14 cellular contexts compared by ENCODE assay signal in the genomic region with DNA sequence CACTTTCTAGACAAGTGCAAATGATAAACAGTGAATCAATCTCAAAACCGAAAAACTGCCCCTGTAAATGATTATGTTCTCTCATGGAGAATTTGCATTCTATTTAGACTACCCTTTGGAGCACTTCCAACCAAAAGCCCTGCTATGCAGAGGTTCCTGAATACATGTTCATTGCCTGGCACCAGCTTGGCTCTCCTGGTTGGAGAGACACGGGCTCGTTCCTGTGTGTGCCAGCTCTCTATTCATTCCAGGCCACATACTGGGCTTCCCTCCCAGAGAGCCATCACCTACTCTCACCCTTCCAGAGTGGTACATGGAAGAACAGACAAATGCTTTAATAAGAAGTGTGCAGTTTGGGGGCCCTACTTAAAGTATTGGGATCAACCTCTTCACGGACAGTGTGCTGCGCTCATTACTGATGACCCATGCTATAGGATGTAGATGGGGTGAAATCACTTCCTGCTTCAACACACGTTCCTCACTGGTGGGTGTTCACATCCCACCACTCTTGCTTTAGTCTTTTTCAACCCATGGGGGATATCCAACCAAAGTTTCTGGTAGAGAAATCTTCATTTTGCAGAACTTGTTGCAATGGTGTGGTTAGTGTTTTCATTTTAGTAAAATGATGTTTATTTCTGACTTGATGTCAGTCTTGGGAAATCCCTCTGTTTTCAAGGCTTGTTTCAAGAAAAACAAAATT. TPM values are rescaled to one million over a fixed set of nuclear protein-coding genes. Genes with fewer than 3 reads are reported as not detected.
A peak's percentile ranks its signal among the peaks of the same experiment; 100 is the strongest.
DNase-seq lines count a peak whose midpoint lies in the region; ATAC-seq, FAIRE-seq and TF ChIP-seq lines count a peak whose summit lies in the region.
"Had no signal": no experiment of that assay in that cellular context is flagged by ENCODE, and none has a peak within 500 bp of the region (broad histone marks: within the 10 kb centered on the region; RNA-seq: fewer than 3 reads in every experiment).

No MANE protein-coding gene starts in this region.

- H3K4me2 ChIP-seq in mammary epithelial cell (ENCODE audit: insufficient read depth, low read depth, low read length) (peak overlapping the region; percentile 90), keratinocyte (ENCODE audit: control insufficient read depth, extremely low read depth, insufficient read depth, low read depth, low read length) (peak overlapping the region; percentile 93), smooth muscle cell (peak overlapping the region; percentile 89)

- H3K36me3 Mint-ChIP-seq in naive thymus-derived CD8-positive, alpha-beta T cell = no peaks in the 10 kb centered on the region
- H3K36me3 Mint-ChIP-seq: CD4-positive, CD25-positive, alpha-beta regulatory T cell had no signal

- peak overlapping the region; percentile 34 for H3K9ac ChIP-seq in mammary epithelial cell (ENCODE audit: insufficient read depth, low read length)
- peak overlapping the region; percentile 42 for H3K9ac ChIP-seq in keratinocyte (ENCODE audit: control insufficient read depth, extremely low read depth, insufficient read depth, low read length)
- H3K9ac ChIP-seq in smooth muscle cell (ENCODE audit: low read depth) = no peak overlapping the region

- in situ Hi-C loops in mammary epithelial cell (cut with MboI; ENCODE audit: low sequenced_read_pairs in 2 of 2) = loop anchor here in 1 of 2 donors (5.0 kb wide), 1 partner anchor 41 kb away; no protein-coding TSS in a partner anchor

- 27% methylated on average over 6 of the region's 6 CpGs for WGBS in mammary epithelial cell (ENCODE audit: low coverage, missing lambda C conversion rate)
- WGBS in smooth muscle cell (ENCODE audit: low lambda C conversion rate) = 81% methylated on average over 6 of the region's 6 CpGs
- 81 to 90% (median 81%) methylated on average over 6 of the region's 6 CpGs for WGBS in small intestine, 3 donors

- ATAC-seq in naive thymus-derived CD8-positive, alpha-beta T cell = no peak
- no peak for ATAC-seq in activated CD4-positive, CD25-positive, alpha-beta regulatory T cell treated with anti-CD3 and anti-CD28 coated beads, Interleukin-2, amount 50 U/mL, for 24 hours
- ATAC-seq: stimulated activated memory B cell treated with anti-CD40 and anti-IgM and Interleukin-4, amounts not matched to agents 10 μg/mL and 1 μg/mL and 100 μg/mL, for 72 hours had no signal

- H3K27ac Mint-ChIP-seq in naive thymus-derived CD8-positive, alpha-beta T cell = peak overlapping the region in 1 of 10 donors; percentile 27
- H3K27ac Mint-ChIP-seq: activated CD4-positive, alpha-beta memory T cell treated with anti-CD3 and anti-CD28 coated beads, Interleukin-2, amount 10 ng/mL, durations not matched to agents 7 days and 5 days; CD4-positive, CD25-positive, alpha-beta regulatory T cell; stimulated activated memory B cell treated with anti-CD40 and anti-IgM and Interleukin-4, amounts not matched to agents 10 μg/mL and 1 μg/mL and 100 μg/mL, for 72 hours had no signal

- no peak overlapping the region for H3K4me3 Mint-ChIP-seq in naive thymus-derived CD8-positive, alpha-beta T cell
- H3K4me3 Mint-ChIP-seq: activated CD4-positive, alpha-beta memory T cell treated with anti-CD3 and anti-CD28 coated beads, Interleukin-2, amount 10 ng/mL, durations not matched to agents 7 days and 5 days; CD4-positive, CD25-positive, alpha-beta regulatory T cell; stimulated activated memory B cell treated with anti-CD40 and anti-IgM and Interleukin-4, amounts not matched to agents 10 μg/mL and 1 μg/mL and 100 μg/mL, for 72 hours had no signal

- H3K4me1 Mint-ChIP-seq in naive thymus-derived CD8-positive, alpha-beta T cell = peaks cover 3 to 11% (median 5%) of the 10 kb centered on the region in 4 donors
- H3K4me1 Mint-ChIP-seq: stimulated activated memory B cell treated with anti-CD40 and anti-IgM and Interleukin-4, amounts not matched to agents 10 μg/mL and 1 μg/mL and 100 μg/mL, for 72 hours had no signal

- H3K4me3 ChIP-seq in mammary epithelial cell (replicated peaks in 1 of 3; ENCODE audit: insufficient read depth in 1 of 3, low read depth in 2 of 3, low read length in 3 of 3) (peak overlapping the region; percentile 15 to 92 (median 86)), keratinocyte (ENCODE audit: control insufficient read depth in 2 of 3, extremely low read depth in 1 of 3, insufficient read depth in 2 of 3, low read depth in 1 of 3, low read length in 3 of 3) (peak overlapping the region; percentile 82 to 94 (median 89)), smooth muscle cell (no peak overlapping the region), small intestine (ENCODE audit: low read depth in 1 of 2, low read length in 2 of 2) (no peak overlapping the region)

- CTCF ChIA-PET in mammary epithelial cell (lab: Charles Lee; ENCODE audit: low non-redundant PET) = interaction anchor here (1.2 kb wide), 1 partner anchor 15 kb away, joined by 6 read pairs; no protein-coding TSS in a partner anchor

- BruUV-seq in mammary epithelial cell (replicated peaks; lab: Mats Ljungman, UMichigan) = no TSS peak

- H4K20me1 ChIP-seq in mammary epithelial cell (ENCODE audit: insufficient read depth, low read length) (no peaks in the 10 kb centered on the region), keratinocyte (ENCODE audit: control insufficient read depth, extremely low read depth, insufficient read depth, low read length) (peaks cover 3% of the 10 kb centered on the region), smooth muscle cell (ENCODE audit: low read depth) (peaks cover 52% of the 10 kb centered on the region)

- H3K79me2 ChIP-seq in mammary epithelial cell (ENCODE audit: insufficient read depth, low read length) = peaks cover 86% of the 10 kb centered on the region
- peaks cover 84% of the 10 kb centered on the region for H3K79me2 ChIP-seq in keratinocyte (ENCODE audit: control insufficient read depth, insufficient read depth, low read length)
- H3K79me2 ChIP-seq in smooth muscle cell (ENCODE audit: low read depth) = peaks cover 73% of the 10 kb centered on the region

- H2AFZ ChIP-seq in mammary epithelial cell (ENCODE audit: low read depth, low read length) = no peak overlapping the region
- H2AFZ ChIP-seq in keratinocyte (ENCODE audit: control insufficient read depth, low read length) = no peak overlapping the region
- H2AFZ ChIP-seq in smooth muscle cell (ENCODE audit: low read depth) = no peak overlapping the region

- peak; percentile 43 for FAIRE-seq in keratinocyte (lab: Jason Lieb, UNC)
- no peak for FAIRE-seq in small intestine (lab: Jason Lieb, UNC)

- dilution Hi-C loops in mammary epithelial cell (cut with HindIII; ENCODE audit: low sequenced_read_pairs) = loop anchor here (5.0 kb wide), 2 partner anchors 36 to 176 kb away; no protein-coding TSS in a partner anchor
- dilution Hi-C loops in keratinocyte (cut with MboI; ENCODE audit: extremely low pct_ligation_motif_present, low sequenced_read_pairs) = no loop called here

- H3K9me3 ChIP-seq in mammary epithelial cell (replicated peaks; ENCODE audit: insufficient read depth, low read length) (no peaks in the 10 kb centered on the region), keratinocyte (ENCODE audit: control insufficient read depth, low read depth, low read length) (no peaks in the 10 kb centered on the region), smooth muscle cell (replicated peaks; ENCODE audit: low read depth) (no peaks in the 10 kb centered on the region), small intestine (ENCODE audit: control insufficient read depth, low read depth) (no peaks in the 10 kb centered on the region)

- DNase-seq in COR-L47 (lab: John Stamatoyannopoulos, UW) = peak; percentile 24
- no peak for DNase-seq in mammary epithelial cell
- DNase-seq in keratinocyte (ENCODE audit: low read depth, low spot score) = no peak
- no peak for DNase-seq in smooth muscle cell (lab: John Stamatoyannopoulos, UW; ENCODE audit: unreplicated experiment)
- no peak for DNase-seq in T-helper 9 cell
- DNase-seq in naive thymus-derived CD8-positive, alpha-beta T cell = no peak
- no peak for DNase-seq in small intestine
- DNase-seq: activated CD4-positive, alpha-beta memory T cell treated with anti-CD3 and anti-CD28 coated beads, Interleukin-2, amount 10 ng/mL, durations not matched to agents 7 days and 5 days; activated naive CD4-positive, alpha-beta T cell; CD4-positive, CD25-positive, alpha-beta regulatory T cell; cortex of kidney; stimulated activated CD4-positive, alpha-beta T cell treated with anti-CD3 and anti-CD28 coated beads, Interleukin-15, amount 100 ng/mL, for 24 hours had no signal

- peaks cover 5% of the 10 kb centered on the region for H3K36me3 ChIP-seq in mammary epithelial cell (ENCODE audit: insufficient read depth, low read length)
- peaks cover 0 to 28% of the 10 kb centered on the region in 2 experiments for H3K36me3 ChIP-seq in keratinocyte (ENCODE audit: control insufficient read depth in 2 of 2, extremely low read depth in 1 of 2, insufficient read depth in 2 of 2, low read length in 2 of 2)
- no peaks in the 10 kb centered on the region for H3K36me3 ChIP-seq in smooth muscle cell (ENCODE audit: low read depth)
- H3K36me3 ChIP-seq in small intestine (ENCODE audit: control insufficient read depth in 2 of 2, insufficient read depth in 2 of 2, low read length in 2 of 2) = peaks cover 0 to 10% of the 10 kb centered on the region in 2 donors

- peaks cover 49% of the 10 kb centered on the region for H3F3A ChIP-seq in smooth muscle cell (ENCODE audit: low read depth)

- no peaks in the 10 kb centered on the region for H3K9me3 Mint-ChIP-seq in naive thymus-derived CD8-positive, alpha-beta T cell
- H3K9me3 Mint-ChIP-seq: activated CD4-positive, alpha-beta memory T cell treated with anti-CD3 and anti-CD28 coated beads, Interleukin-2, amount 10 ng/mL, durations not matched to agents 7 days and 5 days; CD4-positive, CD25-positive, alpha-beta regulatory T cell; stimulated activated memory B cell treated with anti-CD40 and anti-IgM and Interleukin-4, amounts not matched to agents 10 μg/mL and 1 μg/mL and 100 μg/mL, for 72 hours had no signal

- intact Hi-C loops in mammary epithelial cell (cut with micrococcal nuclease) = no loop called here

- POLR2A ChIA-PET in naive thymus-derived CD8-positive, alpha-beta T cell (lab: Charles Lee) = no interaction called here

- peaks cover 0 to 3% (median 0%) of the 10 kb centered on the region in 5 donors for H3K27me3 Mint-ChIP-seq in naive thymus-derived CD8-positive, alpha-beta T cell
- H3K27me3 Mint-ChIP-seq: activated CD4-positive, alpha-beta memory T cell treated with anti-CD3 and anti-CD28 coated beads, Interleukin-2, amount 10 ng/mL, durations not matched to agents 7 days and 5 days; stimulated activated memory B cell treated with anti-CD40 and anti-IgM and Interleukin-4, amounts not matched to agents 10 μg/mL and 1 μg/mL and 100 μg/mL, for 72 hours had no signal

- H3K9me1 ChIP-seq in keratinocyte (ENCODE audit: control insufficient read depth, extremely low read depth, insufficient read depth, low read length) = peaks cover 3% of the 10 kb centered on the region

- H3K27ac ChIP-seq in mammary epithelial cell (ENCODE audit: insufficient read depth, low read depth, low read length) = peak overlapping the region; percentile 94
- peak overlapping the region; percentile 96 for H3K27ac ChIP-seq in keratinocyte (ENCODE audit: control insufficient read depth, insufficient read depth, low read length)
- peak overlapping the region; percentile 97 for H3K27ac ChIP-seq in smooth muscle cell (ENCODE audit: low read depth)
- H3K27ac ChIP-seq in small intestine (ENCODE audit: low read depth in 1 of 2, low read length in 1 of 2) = no peak overlapping the region

- H3K27me3 ChIP-seq in mammary epithelial cell (ENCODE audit: insufficient read depth, low read length) (no peaks in the 10 kb centered on the region), keratinocyte (ENCODE audit: control insufficient read depth, extremely low read depth, insufficient read depth, low read length) (no peaks in the 10 kb centered on the region), smooth muscle cell (ENCODE audit: low read depth) (no peaks in the 10 kb centered on the region), small intestine (ENCODE audit: control insufficient read depth in 2 of 2, insufficient read depth in 2 of 2, low read length in 2 of 2) (no peaks in the 10 kb centered on the region)

- H3K4me1 ChIP-seq in mammary epithelial cell (ENCODE audit: insufficient read depth, low read length) = peaks cover 51% of the 10 kb centered on the region
- H3K4me1 ChIP-seq in keratinocyte (ENCODE audit: control insufficient read depth, extremely low read depth, insufficient read depth, low read length) = peaks cover 57% of the 10 kb centered on the region
- peaks cover 32% of the 10 kb centered on the region for H3K4me1 ChIP-seq in smooth muscle cell (ENCODE audit: low read depth)
- no peaks in the 10 kb centered on the region for H3K4me1 ChIP-seq in small intestine (ENCODE audit: control insufficient read depth in 2 of 2, insufficient read depth in 1 of 2, low read depth in 1 of 2, low read length in 1 of 2)

- TF ChIP-seq CTCF in mammary epithelial cell (conservative IDR thresholded peaks at IDR 0.05 in 1 of 2, IDR thresholded peaks at IDR 0.05 in 1 of 2; ENCODE audit: extremely low read depth in 1 of 2, insufficient read depth in 1 of 2, low read depth in 1 of 2, low read length in 2 of 2) (no peak), keratinocyte (optimal IDR thresholded peaks at IDR 0.05 in 1 of 3, IDR thresholded peaks at IDR 0.05 in 1 of 3, conservative IDR thresholded peaks at IDR 0.05 in 1 of 3; ENCODE audit: extremely low read depth in 1 of 3, insufficient read depth in 2 of 3, low read length in 3 of 3) (no peak), smooth muscle cell (IDR thresholded peaks at IDR 0.05; ENCODE audit: borderline replicate concordance, insufficient read depth, poor library complexity, severe bottlenecking) (no peak)

RNA-seq across cellular contexts. Expression of a gene that starts 38.5 kb away (rescaled TPM):
- total RNA-seq in mammary epithelial cell (100 to 1,000 TPM in 1 of 2 donors, 10 to 100 TPM in 1; 44.3 to 105 TPM), smooth muscle cell (35.4 and 49.4 TPM in 2 replicates)
- polyA plus RNA-seq in mammary epithelial cell (102 TPM), keratinocyte (114 to 204 TPM (median 126 TPM) in 3 replicates), smooth muscle cell (96.9 and 101 TPM in 2 replicates), small intestine (10 to 100 TPM; 46.3 to 63.6 (median 55.4) TPM)
- polyA minus RNA-seq in mammary epithelial cell (49.6 TPM), keratinocyte (17.5 to 64.3 TPM (median 32.5 TPM) in 3 replicates)
- 56.6 TPM for polyA plus RNA-seq in keratinocyte (2011; ENCODE audit: low read depth)
- 99.3 and 174 TPM in 2 replicates for polyA plus RNA-seq in keratinocyte (2011; cell fraction: cytosol; rRNA removed)
- polyA plus RNA-seq in keratinocyte (2011; cell fraction: nucleus; rRNA removed) = 69.8 and 104 TPM in 2 replicates
- 114 and 120 TPM in 2 replicates for polyA plus RNA-seq in keratinocyte (2012; ENCODE audit: low replicate concordance)
- polyA minus RNA-seq in keratinocyte (2011; cell fraction: cytosol; rRNA and poly(A)+ RNA removed) = 47.4 TPM
- 24.8 and 28.8 TPM in 2 replicates for polyA minus RNA-seq in keratinocyte (2011; cell fraction: nucleus; rRNA and poly(A)+ RNA removed)
- 10 to 100 TPM; 40.9 to 41.5 TPM for total RNA-seq in naive thymus-derived CD8-positive, alpha-beta T cell
- polyA plus RNA-seq in naive thymus-derived CD8-positive, alpha-beta T cell = 10 to 100 TPM; 75.0 to 82.4 (median 79.9) TPM

Comparison
In these comparisons a context has a peak if more than half of its experiments do, and no peak if none do; other contexts are left out.
1. H3K27ac ChIP-seq: peak in mammary epithelial cell (single experiment), keratinocyte (single experiment) and smooth muscle cell (single experiment); none in small intestine (0 of 2).
2. H3K4me3 ChIP-seq: peak in mammary epithelial cell (3 of 3) and keratinocyte (3 of 3); none in smooth muscle cell (single experiment) and small intestine (0 of 2).
3. Peak in every context shown above with its lines, with median percentiles within 50 percentile points of each other: H3K4me2 ChIP-seq.